8 cellular contexts compared by ENCODE assay signal in the genomic region with DNA sequence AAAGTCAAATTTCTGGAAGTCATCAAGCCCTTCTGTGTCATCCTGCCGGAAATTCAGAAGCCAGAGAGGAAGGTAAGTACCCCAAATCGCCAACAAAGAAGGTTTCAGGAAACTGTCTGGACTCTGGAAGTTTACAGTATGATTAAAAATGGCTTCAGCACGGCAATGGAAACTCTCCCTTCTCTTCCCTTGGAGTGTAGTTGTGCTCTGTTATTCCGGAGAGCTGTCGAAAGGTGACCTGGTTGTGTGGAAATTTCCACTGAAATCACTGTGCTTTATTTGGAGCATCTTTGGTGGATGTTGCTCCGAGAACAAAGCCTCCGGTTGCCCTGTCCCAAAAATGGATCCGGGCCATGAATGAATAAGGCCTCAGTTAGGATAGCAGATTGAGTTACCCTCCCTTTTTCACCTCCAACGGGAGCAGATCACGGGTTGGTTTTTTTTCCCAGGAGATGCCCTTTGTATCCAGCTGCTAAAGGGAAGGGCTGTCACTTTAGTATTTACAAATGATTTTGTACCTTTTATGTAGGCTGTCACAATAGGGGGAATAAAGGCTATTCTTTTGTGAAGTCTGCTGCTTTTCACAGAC.
A peak's percentile ranks its signal among the peaks of the same experiment; 100 is the strongest.
DNase-seq lines count a peak whose midpoint lies in the region; ATAC-seq lines count a peak whose summit lies in the region.

No MANE protein-coding gene starts in this region.

- H3K9ac ChIP-seq in iPS-15b (ENCODE audit: low read depth, low read length) = peak overlapping the region; percentile 89

- H3K4me3 Mint-ChIP-seq in stimulated activated naive CD8-positive, alpha-beta T cell treated with anti-CD3 and anti-CD28 coated beads, Interleukin-15, Interleukin-2, amounts not matched to agents 100 ng/mL and 50 ng/mL, for 24 hours = peak overlapping the region; percentile 98
- H3K4me3 Mint-ChIP-seq in activated naive CD8-positive, alpha-beta T cell = peak overlapping the region; percentile 100
- H3K4me3 Mint-ChIP-seq in stimulated activated naive B cell treated with anti-CD40 and anti-IgM and Interleukin-4, amounts not matched to agents 10 μg/mL and 1 μg/mL and 100 μg/mL, for 72 hours = peak overlapping the region; percentile 89 to 94

- peaks cover 11% of the 10 kb centered on the region for H3K36me3 ChIP-seq in iPS-15b (ENCODE audit: control insufficient read depth, insufficient read depth, low read length)

- H3K4me1 ChIP-seq in iPS-15b (ENCODE audit: control insufficient read depth, insufficient read depth, low read length) = peaks cover 6% of the 10 kb centered on the region

- H3K4me1 Mint-ChIP-seq in stimulated activated naive CD8-positive, alpha-beta T cell treated with anti-CD3 and anti-CD28 coated beads, Interleukin-15, Interleukin-2, amounts not matched to agents 100 ng/mL and 50 ng/mL, for 24 hours (ENCODE audit: low read depth) = peaks cover 41% of the 10 kb centered on the region
- peaks cover 49% of the 10 kb centered on the region for H3K4me1 Mint-ChIP-seq in activated naive CD8-positive, alpha-beta T cell (ENCODE audit: low read depth)
- peaks cover 25 to 39% of the 10 kb centered on the region in 2 donors for H3K4me1 Mint-ChIP-seq in stimulated activated naive B cell treated with anti-CD40 and anti-IgM and Interleukin-4, amounts not matched to agents 10 μg/mL and 1 μg/mL and 100 μg/mL, for 72 hours

- no peaks in the 10 kb centered on the region for H3K27me3 Mint-ChIP-seq in stimulated activated naive CD8-positive, alpha-beta T cell treated with anti-CD3 and anti-CD28 coated beads, Interleukin-15, Interleukin-2, amounts not matched to agents 100 ng/mL and 50 ng/mL, for 24 hours
- no peaks in the 10 kb centered on the region for H3K27me3 Mint-ChIP-seq in activated naive CD8-positive, alpha-beta T cell
- no peaks in the 10 kb centered on the region for H3K27me3 Mint-ChIP-seq in stimulated activated naive B cell treated with anti-CD40 and anti-IgM and Interleukin-4, amounts not matched to agents 10 μg/mL and 1 μg/mL and 100 μg/mL, for 72 hours

- ATAC-seq in stimulated activated naive CD8-positive, alpha-beta T cell treated with anti-CD3 and anti-CD28 coated beads, Interleukin-15, Interleukin-2, amounts not matched to agents 100 U/mL and 50 U/mL, for 24 hours = no peak
- ATAC-seq in stimulated activated naive B cell treated with anti-CD40 and anti-IgM and Interleukin-4, amounts not matched to agents 10 μg/mL and 1 μg/mL and 100 μg/mL, for 72 hours (replicated peaks) = no peak

- no peaks in the 10 kb centered on the region for H3K27me3 ChIP-seq in iPS-15b (ENCODE audit: control insufficient read depth, insufficient read depth, low read length)

- DNase-seq in stimulated activated naive CD8-positive, alpha-beta T cell treated with anti-CD3 and anti-CD28 coated beads, Interleukin-15, Interleukin-2, amounts not matched to agents 100 U/mL and 50 U/mL, for 24 hours = no peak
- no peak for DNase-seq in stimulated activated naive B cell treated with anti-CD40 and anti-IgM and Interleukin-4, amounts not matched to agents 10 μg/mL and 1 μg/mL and 100 μg/mL, for 72 hours
- no peak for DNase-seq in NCI-H446 (lab: John Stamatoyannopoulos, UW)
- DNase-seq in T1000 (lab: John Stamatoyannopoulos, UW) = no peak
- DNase-seq in activated CD4-positive, alpha-beta T cell treated with anti-CD3 and anti-CD28 coated beads, Interleukin-2, amount 50 U/mL, for 48 hours = no peak

- H3K9me3 Mint-ChIP-seq in stimulated activated naive CD8-positive, alpha-beta T cell treated with anti-CD3 and anti-CD28 coated beads, Interleukin-15, Interleukin-2, amounts not matched to agents 100 ng/mL and 50 ng/mL, for 24 hours = no peaks in the 10 kb centered on the region
- H3K9me3 Mint-ChIP-seq in activated naive CD8-positive, alpha-beta T cell (ENCODE audit: low read depth) = no peaks in the 10 kb centered on the region
- H3K9me3 Mint-ChIP-seq in stimulated activated naive B cell treated with anti-CD40 and anti-IgM and Interleukin-4, amounts not matched to agents 10 μg/mL and 1 μg/mL and 100 μg/mL, for 72 hours = no peaks in the 10 kb centered on the region

- no peaks in the 10 kb centered on the region for H3K9me3 ChIP-seq in iPS-15b (ENCODE audit: control insufficient read depth, insufficient read depth, low read length)

- peak overlapping the region; percentile 96 for H3K27ac Mint-ChIP-seq in stimulated activated naive CD8-positive, alpha-beta T cell treated with anti-CD3 and anti-CD28 coated beads, Interleukin-15, Interleukin-2, amounts not matched to agents 100 ng/mL and 50 ng/mL, for 24 hours
- peak overlapping the region; percentile 97 for H3K27ac Mint-ChIP-seq in activated naive CD8-positive, alpha-beta T cell
- H3K27ac Mint-ChIP-seq in stimulated activated naive B cell treated with anti-CD40 and anti-IgM and Interleukin-4, amounts not matched to agents 10 μg/mL and 1 μg/mL and 100 μg/mL, for 72 hours = peak overlapping the region; percentile 98

- H3K4me3 ChIP-seq in iPS-15b (ENCODE audit: low read depth, low read length) = peak overlapping the region; percentile 78

- H3K36me3 Mint-ChIP-seq in stimulated activated naive CD8-positive, alpha-beta T cell treated with anti-CD3 and anti-CD28 coated beads, Interleukin-15, Interleukin-2, amounts not matched to agents 100 ng/mL and 50 ng/mL, for 24 hours (ENCODE audit: low read depth) = peaks cover 49% of the 10 kb centered on the region
- peaks cover 8% of the 10 kb centered on the region for H3K36me3 Mint-ChIP-seq in activated naive CD8-positive, alpha-beta T cell
- H3K36me3 Mint-ChIP-seq in stimulated activated naive B cell treated with anti-CD40 and anti-IgM and Interleukin-4, amounts not matched to agents 10 μg/mL and 1 μg/mL and 100 μg/mL, for 72 hours = peaks cover 26 to 39% of the 10 kb centered on the region in 2 donors
